8 cellular contexts compared by ENCODE assay signal in genomic region chr12:69738351-69739286, GRCh38. TPM values are rescaled to one million over a fixed set of nuclear protein-coding genes. Genes with fewer than 3 reads are reported as not detected.
A peak's percentile ranks its signal among the peaks of the same experiment; 100 is the strongest.
DNase-seq lines count a peak whose midpoint lies in the region; ATAC-seq and TF ChIP-seq lines count a peak whose summit lies in the region.

Gene RAB3IP (plus strand): TSS chr12:69738860. CDS start chr12:69755409, 16,549 bp downstream.

- H3F3A ChIP-seq in GM23248 (ENCODE audit: insufficient read depth), result no peaks in the 10 kb centered on the region; the same call in 1 of the 2 replicates
- H3F3A ChIP-seq in neural progenitor cell (ENCODE audit: low read depth), result peaks cover 21% of the 10 kb centered on the region

- H3K27me3 ChIP-seq in GM23248 (replicated peaks; ENCODE audit: insufficient read depth) (peaks cover 33% of the 10 kb centered on the region), Karpas-422 (ENCODE audit: low read length) (no peaks in the 10 kb centered on the region), RWPE2 (ENCODE audit: insufficient read depth, poor library complexity, severe bottlenecking) (no peaks in the 10 kb centered on the region), neural progenitor cell (peaks cover 40% of the 10 kb centered on the region), subcutaneous abdominal adipose tissue (ENCODE audit: control insufficient read depth in 5 of 5, insufficient read depth in 4 of 5, low read length in 5 of 5) (no peaks in the 10 kb centered on the region)

- H3K4me2 ChIP-seq in GM23248 (ENCODE audit: unreplicated experiment) (peak within 1 kb of the TSS; percentile 58), Karpas-422 (ENCODE audit: low read depth, low read length, poor library complexity, severe bottlenecking) (peak within 1 kb of the TSS; percentile 100), neural progenitor cell (peak within 1 kb of the TSS; percentile 97)

- H2AFZ ChIP-seq in GM23248 (peak within 1 kb of the TSS; percentile 84), Karpas-422 (ENCODE audit: low read length) (peak within 1 kb of the TSS; percentile 99), neural progenitor cell (replicated peaks) (peak within 1 kb of the TSS; percentile 84)

- H3K79me2 ChIP-seq in GM23248 (ENCODE audit: insufficient read depth) (no peaks in the 10 kb centered on the region), Karpas-422 (ENCODE audit: low read length) (0 out of 2 replicates have a peak, but pooled peaks cover 4% of the 10 kb centered on the region), neural progenitor cell (ENCODE audit: low read depth) (peaks cover 43% of the 10 kb centered on the region)

- no peaks in the 10 kb centered on the region for H3K9me3 ChIP-seq in GM23248 (ENCODE audit: low read depth)
- no peaks in the 10 kb centered on the region for H3K9me3 ChIP-seq in Karpas-422 (ENCODE audit: low read length)
- H3K9me3 ChIP-seq in RWPE2 (ENCODE audit: severe bottlenecking), result no peaks in the 10 kb centered on the region
- H3K9me3 ChIP-seq in neural progenitor cell (ENCODE audit: low read depth), result no peaks in the 10 kb centered on the region
- H3K9me3 ChIP-seq in subcutaneous abdominal adipose tissue (ENCODE audit: control insufficient read depth in 5 of 5, low read length in 5 of 5), result no peaks in the 10 kb centered on the region

- peak; percentile 85 for TF ChIP-seq CTCF in RWPE2 (IDR thresholded peaks at IDR 0.05; ENCODE audit: poor library complexity, severe bottlenecking)
- peak; percentile 47 for TF ChIP-seq CTCF in fibroblast of villous mesenchyme (IDR thresholded peaks at IDR 0.05; ENCODE audit: insufficient read depth, low read depth, low read length)
- peak; percentile 68 for TF ChIP-seq CTCF in neural progenitor cell (IDR thresholded peaks at IDR 0.05)

- peaks cover 10% of the 10 kb centered on the region for H3K4me1 Mint-ChIP-seq in neural progenitor cell

- H3K9ac ChIP-seq in GM23248, result peak within 1 kb of the TSS; percentile 31; the same call in 1 of the 2 replicates
- H3K9ac ChIP-seq in Karpas-422 (ENCODE audit: low read length), result peak within 1 kb of the TSS; percentile 77
- H3K9ac ChIP-seq in neural progenitor cell, result peak within 1 kb of the TSS; percentile 57
- peak within 1 kb of the TSS in 4 of 5 donors; percentile 65 to 76 (median 74) for H3K9ac ChIP-seq in subcutaneous abdominal adipose tissue (ENCODE audit: low read length in 5 of 5)

- WGBS in GM23248 (ENCODE audit: low coverage in 1 of 2, low lambda C conversion rate in 2 of 2, missing lambda C conversion rate in 2 of 2), 2 experiments, result 6 to 9% methylated on average over 46 to 78 of the region's 110 CpGs

- H4K20me1 ChIP-seq in GM23248 (ENCODE audit: insufficient read depth) (no peaks in the 10 kb centered on the region), Karpas-422 (ENCODE audit: insufficient read depth, low read depth, low read length) (peaks cover 13% of the 10 kb centered on the region; the same call in 1 of the 2 replicates), neural progenitor cell (ENCODE audit: low read depth) (peaks cover 43% of the 10 kb centered on the region)

- H3K4me1 ChIP-seq in GM23248 (ENCODE audit: insufficient read depth), result no peaks in the 10 kb centered on the region
- peaks cover 20% of the 10 kb centered on the region for H3K4me1 ChIP-seq in Karpas-422 (ENCODE audit: low read length)
- H3K4me1 ChIP-seq in RWPE2 (ENCODE audit: insufficient read depth, poor library complexity, severe bottlenecking), result peaks cover 8% of the 10 kb centered on the region
- peaks cover 17% of the 10 kb centered on the region for H3K4me1 ChIP-seq in neural progenitor cell
- peaks cover 2 to 17% (median 11%) of the 10 kb centered on the region in 5 donors for H3K4me1 ChIP-seq in subcutaneous abdominal adipose tissue (ENCODE audit: control insufficient read depth in 5 of 5, insufficient read depth in 5 of 5, low read length in 5 of 5)

- no peaks in the 10 kb centered on the region for H3K36me3 ChIP-seq in GM23248 (ENCODE audit: low read depth)
- H3K36me3 ChIP-seq in Karpas-422 (ENCODE audit: insufficient read depth, low read length), result no peaks in the 10 kb centered on the region
- H3K36me3 ChIP-seq in RWPE2 (ENCODE audit: low read depth), result no peaks in the 10 kb centered on the region
- no peaks in the 10 kb centered on the region for H3K36me3 ChIP-seq in neural progenitor cell
- H3K36me3 ChIP-seq in subcutaneous abdominal adipose tissue (ENCODE audit: control insufficient read depth in 5 of 5, insufficient read depth in 5 of 5, low read length in 5 of 5), result no peaks in the 10 kb centered on the region

- peak; percentile 80 for ATAC-seq in RWPE2 (ENCODE audit: low read depth)

- H3K27ac ChIP-seq in GM23248 (no peak within 1 kb of the TSS), Karpas-422 (ENCODE audit: low read length) (no peak within 1 kb of the TSS), RWPE2 (ENCODE audit: poor library complexity, severe bottlenecking) (peak within 1 kb of the TSS; percentile 38), neural progenitor cell (peak within 1 kb of the TSS; percentile 83), subcutaneous abdominal adipose tissue (ENCODE audit: low read depth, low read length) (no peak within 1 kb of the TSS)

- H3K9me2 ChIP-seq in GM23248 (ENCODE audit: insufficient read depth) (no peaks in the 10 kb centered on the region), Karpas-422 (replicated peaks; ENCODE audit: insufficient read depth, low read length) (no peaks in the 10 kb centered on the region)

- in situ Hi-C loops in GM23248 (cut with MboI), result no loop called here

- peaks cover 2% of the 10 kb centered on the region for H3K36me3 Mint-ChIP-seq in neural progenitor cell

- H3K4me3 ChIP-seq in GM23248 (peak within 1 kb of the TSS; percentile 77), Karpas-422 (ENCODE audit: low read length) (peak within 1 kb of the TSS; percentile 97), RWPE2 (ENCODE audit: severe bottlenecking) (peak within 1 kb of the TSS; percentile 83), fibroblast of villous mesenchyme (ENCODE audit: low read depth, low read length) (peak within 1 kb of the TSS; percentile 70), neural progenitor cell (peak within 1 kb of the TSS; percentile 95), subcutaneous abdominal adipose tissue (ENCODE audit: low read depth in 1 of 5, low read length in 5 of 5) (peak within 1 kb of the TSS; percentile 79 to 89 (median 84))

- H3K27ac Mint-ChIP-seq in neural progenitor cell, result no peak within 1 kb of the TSS

- peaks cover 7% of the 10 kb centered on the region for H3K27me3 Mint-ChIP-seq in neural progenitor cell (ENCODE audit: insufficient read depth, low read depth)

- no peaks in the 10 kb centered on the region for H3K9me3 Mint-ChIP-seq in neural progenitor cell

- DNase-seq in ELF-1 (ENCODE audit: low read depth, low spot score), result peak; percentile 87
- DNase-seq in GM23248, result peak; percentile 72
- DNase-seq in Karpas-422, result peak; percentile 97
- DNase-seq in RWPE2 (ENCODE audit: low spot score), result peak; percentile 79
- DNase-seq in activated effector memory CD4-positive, alpha-beta T cell treated with Interleukin-2 at 50 U/mL for 16 hours, result peak; percentile 91
- DNase-seq in fibroblast of villous mesenchyme (ENCODE audit: low read depth), result peak; percentile 70
- DNase-seq in neural progenitor cell (ENCODE audit: low spot score), result peak; percentile 95

- peak within 1 kb of the TSS; percentile 90 for H3K4me3 Mint-ChIP-seq in neural progenitor cell

RNA-seq across cellular contexts. Expression of gene RAB3IP, which starts in this region (rescaled TPM):
- 2.5 and 3.4 TPM in 2 replicates for total RNA-seq in GM23248 (2014; rRNA removed; shearing (Covaris generic))
- 1.2 and 3.6 TPM in 2 replicates for polyA plus RNA-seq in GM23248 (2016; fragmentation: Nextera tagmentation; extraction: Ambion mirVana)
- 22.2 and 25.3 TPM in 2 replicates for total RNA-seq in Karpas-422 (2014; rRNA removed; shearing (Covaris generic); ENCODE audit: low replicate concordance)
- 4.5 and 9.5 TPM in 2 replicates for total RNA-seq in fibroblast of villous mesenchyme
- total RNA-seq in neural progenitor cell (ENCODE audit: low replicate concordance), result 54.3 and 111 TPM in 2 replicates

Comparison
In these comparisons a context has a peak if more than half of its experiments do, and no peak if none do; other contexts are left out.
1. H3K27ac ChIP-seq: peak in RWPE2 (single experiment) and neural progenitor cell (single experiment); none in GM23248 (single experiment), Karpas-422 (single experiment) and subcutaneous abdominal adipose tissue (single experiment).
2. Peak in every context shown above with its lines, with median percentiles within 50 percentile points of each other: DNase-seq, H2AFZ ChIP-seq, H3K4me2 ChIP-seq, H3K4me3 ChIP-seq, H3K9ac ChIP-seq and CTCF ChIP-seq.